Comparison of ENCODE assay signal across 8 cellular contexts in genomic region chr6:87700729-87701675, GRCh38. TPM values are rescaled to one million over a fixed set of nuclear protein-coding genes. Genes with fewer than 3 reads are reported as not detected.
DNase-seq lines count a peak whose midpoint lies in the region; ATAC-seq and TF ChIP-seq lines count a peak whose summit lies in the region.

No MANE protein-coding gene starts in this region.

- peak overlapping the region; percentile 99 for H3K18ac ChIP-seq in neuronal stem cell (ENCODE audit: low read length)

- H3K36me3 Mint-ChIP-seq in activated T-cell treated with anti-CD3 and anti-CD28 coated beads, Interleukin-2, amount 50 U/mL, for 72 hours (ENCODE audit: insufficient read depth in 2 of 2), result peaks cover 6 to 7% of the 10 kb centered on the region in 2 donors

- peak overlapping the region; percentile 98 for H3K9ac ChIP-seq in neuronal stem cell (ENCODE audit: low read depth, low read length, poor library complexity)

- H3K27me3 ChIP-seq in neuronal stem cell (ENCODE audit: control insufficient read depth in 3 of 3, insufficient read depth in 3 of 3, low read depth in 1 of 3, low read length in 3 of 3), result no peaks in the 10 kb centered on the region
- no peaks in the 10 kb centered on the region for H3K27me3 ChIP-seq in vagina

- H3K36me3 ChIP-seq in neuronal stem cell (replicated peaks in 1 of 2; ENCODE audit: control insufficient read depth in 2 of 2, insufficient read depth in 2 of 2, low read length in 2 of 2) (peaks cover 0 to 12% of the 10 kb centered on the region in 2 donors), vagina (no peaks in the 10 kb centered on the region)

- no peak overlapping the region for H4K8ac ChIP-seq in neuronal stem cell (ENCODE audit: low read depth, low read length)

- H3K4me3 ChIP-seq in fibroblast of villous mesenchyme (ENCODE audit: low read depth, low read length) (peak overlapping the region; percentile 98), neuronal stem cell (ENCODE audit: low read length in 2 of 2) (peak overlapping the region; percentile 82 to 95), vagina (peak overlapping the region; percentile 81 to 99)

- DNase-seq in NCI-H2081 (lab: John Stamatoyannopoulos, UW), result peak; percentile 25 to 43
- DNase-seq in NCI-H2081 treated with DMSO at 0.1 percent for 48 hours (lab: John Stamatoyannopoulos, UW), result no peak
- DNase-seq in NOMO-1 (lab: John Stamatoyannopoulos, UW; ENCODE audit: unreplicated experiment in 2 of 2), result peak; percentile 58 to 62
- DNase-seq in activated T-cell treated with anti-CD3 and anti-CD28 coated beads, Interleukin-2, amount 50 U/mL, for 72 hours, result peak; percentile 40 to 47
- peak; percentile 52 for DNase-seq in fibroblast of villous mesenchyme (ENCODE audit: low read depth)
- peak; percentile 39 for DNase-seq in neuronal stem cell (ENCODE audit: low spot score)
- DNase-seq in vagina (ENCODE audit: extremely low spot score in 2 of 2), result no peak

- TF ChIP-seq CTCF in fibroblast of villous mesenchyme (IDR thresholded peaks at IDR 0.05; ENCODE audit: insufficient read depth, low read depth, low read length) (no peak), vagina (IDR thresholded peaks at IDR 0.05) (no peak)

- H3K4me3 Mint-ChIP-seq in activated T-cell treated with anti-CD3 and anti-CD28 coated beads, Interleukin-2, amount 50 U/mL, for 72 hours, result peak overlapping the region; percentile 90 to 97

- no CpG with 5 or more reads among the region's 54 CpGs for WGBS in neuronal stem cell (ENCODE audit: extremely low coverage in 2 of 2, insufficient read length in 2 of 2, insufficient replicate concordance in 1 of 2), 2 donors

- H3K23ac ChIP-seq in neuronal stem cell (ENCODE audit: low read depth, low read length, poor library complexity), result peak overlapping the region; percentile 96

- no peaks in the 10 kb centered on the region for H3K27me3 Mint-ChIP-seq in activated T-cell treated with anti-CD3 and anti-CD28 coated beads, Interleukin-2, amount 50 U/mL, for 72 hours (ENCODE audit: low read depth)

- peak; percentile 1 for ATAC-seq in HG03196 (IDR thresholded peaks at IDR 0.05; ENCODE audit: unreplicated experiment)
- peak; percentile 8 to 14 for ATAC-seq in activated T-cell treated with anti-CD3 and anti-CD28 coated beads, Interleukin-2, amount 50 U/mL, for 72 hours (replicated peaks in 1 of 2)

- peak overlapping the region; percentile 100 for H3K14ac ChIP-seq in neuronal stem cell (ENCODE audit: low read length)

- no peaks in the 10 kb centered on the region for H3K9me3 Mint-ChIP-seq in activated T-cell treated with anti-CD3 and anti-CD28 coated beads, Interleukin-2, amount 50 U/mL, for 72 hours

- H2BK120ac ChIP-seq in neuronal stem cell (ENCODE audit: low read depth, low read length), result no peak overlapping the region

- no peak overlapping the region for H2BK12ac ChIP-seq in neuronal stem cell (ENCODE audit: low read length)

- peak overlapping the region; percentile 46 for H2BK5ac ChIP-seq in neuronal stem cell (ENCODE audit: low read length)

- H3K4me1 Mint-ChIP-seq in activated T-cell treated with anti-CD3 and anti-CD28 coated beads, Interleukin-2, amount 50 U/mL, for 72 hours (ENCODE audit: low read depth), result peaks cover 63% of the 10 kb centered on the region

- peak overlapping the region; percentile 84 for H2AFZ ChIP-seq in neuronal stem cell (ENCODE audit: low read length)

- no peak for TF ChIP-seq POLR2A in vagina (IDR thresholded peaks at IDR 0.05)

- intact Hi-C loops in vagina (cut with DNase I), result no loop called here

- no peaks in the 10 kb centered on the region for H3K79me1 ChIP-seq in neuronal stem cell (ENCODE audit: low read depth, low read length)

- no peak overlapping the region for H4K91ac ChIP-seq in neuronal stem cell (ENCODE audit: low read depth, low read length, poor library complexity)

- H3K9me3 ChIP-seq in neuronal stem cell (replicated peaks in 1 of 2; ENCODE audit: control insufficient read depth in 2 of 2, insufficient read depth in 1 of 2, low read depth in 1 of 2, low read length in 2 of 2) (no peaks in the 10 kb centered on the region), vagina (no peaks in the 10 kb centered on the region)

- peak overlapping the region; percentile 31 for H2AK5ac ChIP-seq in neuronal stem cell (ENCODE audit: low read depth, low read length)

- peak overlapping the region; percentile 94 for H3K27ac ChIP-seq in neuronal stem cell (replicated peaks; ENCODE audit: low read length)
- peak overlapping the region; percentile 96 for H3K27ac ChIP-seq in vagina

- peak overlapping the region; percentile 68 for H3K4me2 ChIP-seq in neuronal stem cell (ENCODE audit: insufficient read depth, low read length, poor library complexity, severe bottlenecking)

- peaks cover 2 to 13% of the 10 kb centered on the region in 2 donors for H3K4me1 ChIP-seq in neuronal stem cell (ENCODE audit: control insufficient read depth in 2 of 2, insufficient read depth in 1 of 2, low read depth in 1 of 2, low read length in 2 of 2)
- H3K4me1 ChIP-seq in vagina, result peaks cover 49% of the 10 kb centered on the region

- H3K27ac Mint-ChIP-seq in activated T-cell treated with anti-CD3 and anti-CD28 coated beads, Interleukin-2, amount 50 U/mL, for 72 hours, result peak overlapping the region; percentile 86

- H2BK15ac ChIP-seq in neuronal stem cell (ENCODE audit: low read length), result peak overlapping the region; percentile 79

- H3K4ac ChIP-seq in neuronal stem cell (ENCODE audit: low read length), result no peak overlapping the region

RNA-seq across cellular contexts. Expression of gene AKIRIN2, which starts 1.0 kb away (rescaled TPM):
- total RNA-seq in activated T-cell treated with anti-CD3 and anti-CD28 coated beads, Interleukin-2, amount 50 U/mL, for 72 hours, result 10 to 100 TPM; 64.5 to 71.0 TPM
- 13.9 and 17.7 TPM in 2 replicates for total RNA-seq in fibroblast of villous mesenchyme
- polyA plus RNA-seq in neuronal stem cell (2013, experiment 1 of 2), result 92.2 TPM
- polyA plus RNA-seq in neuronal stem cell (2013, experiment 2 of 2), result 90.4 TPM
- 32.9 TPM for total RNA-seq in vagina

Comparison
In these comparisons a context has a peak if more than half of its experiments do, and no peak if none do; other contexts are left out.
1. DNase-seq: peak in NCI-H2081 (2 of 2), NOMO-1 (2 of 2), activated T-cell treated with anti-CD3 and anti-CD28 coated beads, Interleukin-2, amount 50 U/mL, for 72 hours (2 of 2), fibroblast of villous mesenchyme (single experiment) and neuronal stem cell (single experiment); none in NCI-H2081 treated with DMSO at 0.1 percent for 48 hours (single experiment) and vagina (0 of 2).
2. Peak in every context shown above with its lines, with median percentiles within 50 percentile points of each other: H3K4me3 ChIP-seq.